ENCODE assay signal across 8 cellular contexts in genomic region chr7:29408841-29409243, GRCh38.
DNase-seq lines count a peak whose midpoint lies in the region; ATAC-seq, FAIRE-seq and TF ChIP-seq lines count a peak whose summit lies in the region.

No MANE protein-coding gene starts in this region.

- intact Hi-C loops in activated CD4-positive, alpha-beta memory T cell treated with anti-CD3 and anti-CD28 coated beads for 36 hours (cut with micrococcal nuclease) = loop anchor here (1.0 to 5.0 kb wide), 6 partner anchors 167 to 487 kb away; no protein-coding TSS in a partner anchor
- intact Hi-C loops in endothelial cell of umbilical vein (cut with micrococcal nuclease) = loop anchor here (1.0 to 5.0 kb wide), 8 partner anchors 170 to 1022 kb away; no protein-coding TSS in a partner anchor
- intact Hi-C loops in mucosa of descending colon (cut with DNase I, micrococcal nuclease) = loop anchor here (5.0 to 10.0 kb wide), 4 partner anchors 217 to 487 kb away; partner anchors contain the start of gene CHN2 (in 1 of the 2)

- no peaks in the 10 kb centered on the region for H3K4me1 ChIP-seq in endothelial cell of umbilical vein (ENCODE audit: control insufficient read depth, extremely low read depth, insufficient read depth, low read length)
- peaks cover 9% of the 10 kb centered on the region for H3K4me1 ChIP-seq in mucosa of descending colon (ENCODE audit: low read depth)
- no peaks in the 10 kb centered on the region for H3K4me1 ChIP-seq in thoracic aorta (ENCODE audit: control insufficient read depth in 1 of 2, low read depth in 2 of 2)

- H3K9me3 Mint-ChIP-seq in activated CD4-positive, alpha-beta memory T cell treated with anti-CD3 and anti-CD28 coated beads for 36 hours = no peaks in the 10 kb centered on the region

- no peaks in the 10 kb centered on the region for H4K20me1 ChIP-seq in endothelial cell of umbilical vein (replicated peaks; ENCODE audit: control insufficient read depth, extremely low read depth, insufficient read depth, low read length)

- H3K27ac ChIP-seq in endothelial cell of umbilical vein (ENCODE audit: insufficient read depth, low read depth, low read length) (no peak overlapping the region), thoracic aorta (no peak overlapping the region)

- H3K79me2 ChIP-seq in endothelial cell of umbilical vein (ENCODE audit: control insufficient read depth, insufficient read depth, low read length) = no peaks in the 10 kb centered on the region

- ATAC-seq in HG03175 (IDR thresholded peaks at IDR 0.05; ENCODE audit: unreplicated experiment) (peak; percentile 63), mucosa of descending colon (peak; percentile 59), thoracic aorta (ENCODE audit: insufficient number of reproducible peaks, low FRiP score, low read depth) (peak; percentile 71), GM18858 (IDR thresholded peaks at IDR 0.05; ENCODE audit: unreplicated experiment) (no peak)

- POLR2A ChIA-PET in activated CD4-positive, alpha-beta memory T cell treated with anti-CD3 and anti-CD28 coated beads for 36 hours (lab: Charles Lee) = no interaction called here
- POLR2A ChIA-PET in endothelial cell of umbilical vein (lab: Charles Lee) = no interaction called here

- DNase-seq in GM04503 (ENCODE audit: low read depth) = peak; percentile 40
- peak; percentile 84 for DNase-seq in NCI-H460 (ENCODE audit: extremely low read depth, low read depth)
- peak; percentile 41 for DNase-seq in activated CD4-positive, alpha-beta memory T cell treated with anti-CD3 and anti-CD28 coated beads for 36 hours
- DNase-seq in endothelial cell of umbilical vein (ENCODE audit: low read depth, low spot score) = peak; percentile 73
- peak in 1 of 3 donors; percentile 87 for DNase-seq in mucosa of descending colon
- peak; percentile 11 for DNase-seq in thoracic aorta (ENCODE audit: low spot score)

- H3K9me1 ChIP-seq in endothelial cell of umbilical vein (replicated peaks; ENCODE audit: control insufficient read depth, extremely low read depth, insufficient read depth, low read length) = no peaks in the 10 kb centered on the region

- H3K27me3 Mint-ChIP-seq in activated CD4-positive, alpha-beta memory T cell treated with anti-CD3 and anti-CD28 coated beads for 36 hours = peaks cover 3% of the 10 kb centered on the region

- CTCF ChIA-PET in activated CD4-positive, alpha-beta memory T cell treated with anti-CD3 and anti-CD28 coated beads for 36 hours (lab: Charles Lee) = interaction anchor here (0.7 to 9.0 kb wide), 26 partner anchors 8 to 492 kb away, joined by 3 to 230 read pairs (median 4); partner anchors contain the start of gene CHN2
- CTCF ChIA-PET in endothelial cell of umbilical vein (lab: Charles Lee) = interaction anchor here (0.6 to 9.1 kb wide), 52 partner anchors 8 to 493 kb away, joined by 3 to 234 read pairs (median 5); partner anchors contain the start of gene CHN2

- no peak overlapping the region for H3K4me3 ChIP-seq in endothelial cell of umbilical vein (replicated peaks in 1 of 3; ENCODE audit: insufficient read depth in 1 of 3, low read depth in 1 of 3, low read length in 3 of 3)
- no peak overlapping the region for H3K4me3 ChIP-seq in mucosa of descending colon
- H3K4me3 ChIP-seq in thoracic aorta = no peak overlapping the region

- no peaks in the 10 kb centered on the region for H3K27me3 ChIP-seq in endothelial cell of umbilical vein (ENCODE audit: control insufficient read depth in 2 of 2, insufficient read depth in 2 of 2, low read length in 2 of 2)
- H3K27me3 ChIP-seq in thoracic aorta (replicated peaks; ENCODE audit: insufficient read depth) = no peaks in the 10 kb centered on the region

- no peak overlapping the region for H2AFZ ChIP-seq in endothelial cell of umbilical vein (ENCODE audit: low read depth, low read length)

- no peak overlapping the region for H3K4me2 ChIP-seq in endothelial cell of umbilical vein (ENCODE audit: insufficient read depth, low read length)

- H3K9ac ChIP-seq in endothelial cell of umbilical vein (replicated peaks; ENCODE audit: extremely low read depth, insufficient read depth, low read length) = no peak overlapping the region

- dilution Hi-C loops in endothelial cell of umbilical vein (cut with MboI; ENCODE audit: extremely low pct_ligation_motif_present, low sequenced_read_pairs) = no loop called here

- H3K4me3 Mint-ChIP-seq in activated CD4-positive, alpha-beta memory T cell treated with anti-CD3 and anti-CD28 coated beads for 36 hours = no peak overlapping the region

- no peaks in the 10 kb centered on the region for H3K36me3 Mint-ChIP-seq in activated CD4-positive, alpha-beta memory T cell treated with anti-CD3 and anti-CD28 coated beads for 36 hours

- FAIRE-seq in endothelial cell of umbilical vein (lab: Jason Lieb, UNC) = peak; percentile 93

- no peaks in the 10 kb centered on the region for H3K4me1 Mint-ChIP-seq in activated CD4-positive, alpha-beta memory T cell treated with anti-CD3 and anti-CD28 coated beads for 36 hours (ENCODE audit: low read depth)

- no peaks in the 10 kb centered on the region for H3K9me3 ChIP-seq in endothelial cell of umbilical vein (replicated peaks; ENCODE audit: control insufficient read depth, insufficient read depth, low read length)
- H3K9me3 ChIP-seq in mucosa of descending colon = no peaks in the 10 kb centered on the region
- no peaks in the 10 kb centered on the region for H3K9me3 ChIP-seq in thoracic aorta

- no TSS peak for BruUV-seq in endothelial cell of umbilical vein (replicated peaks; lab: Mats Ljungman, UMichigan)

- no peaks in the 10 kb centered on the region for H3K36me3 ChIP-seq in endothelial cell of umbilical vein (ENCODE audit: control insufficient read depth in 2 of 2, extremely low read depth in 1 of 2, insufficient read depth in 2 of 2, low read length in 2 of 2)
- H3K36me3 ChIP-seq in mucosa of descending colon (ENCODE audit: low read depth) = no peaks in the 10 kb centered on the region
- no peaks in the 10 kb centered on the region for H3K36me3 ChIP-seq in thoracic aorta

- no peak overlapping the region for H3K27ac Mint-ChIP-seq in activated CD4-positive, alpha-beta memory T cell treated with anti-CD3 and anti-CD28 coated beads for 36 hours

- TF ChIP-seq CTCF in endothelial cell of umbilical vein (IDR thresholded peaks at IDR 0.05; ENCODE audit: extremely low read depth in 1 of 2, insufficient read depth in 1 of 2, low read depth in 1 of 2, low read length in 2 of 2) = peak; percentile 61 to 67
- peak; percentile 54 for TF ChIP-seq CTCF in mucosa of descending colon (IDR thresholded peaks at IDR 0.05)
- TF ChIP-seq CTCF in thoracic aorta (IDR thresholded peaks at IDR 0.05) = peak; percentile 83

- TF ChIP-seq POLR2A in endothelial cell of umbilical vein (IDR thresholded peaks at IDR 0.05; ENCODE audit: low read depth, low read length) = no peak

TF ChIP-seq in endothelial cell of umbilical vein, 7 proteins besides CTCF, POLR2A, EP300 and RAD21:
- no peak for TF ChIP-seq JUN (IDR thresholded peaks at IDR 0.05; ENCODE audit: borderline replicate concordance, insufficient read depth, insufficient read length, low read depth)
- peak; percentile 37 for TF ChIP-seq FOS (IDR thresholded peaks at IDR 0.05; ENCODE audit: borderline replicate concordance, insufficient read depth, low read length)
